Comparison of ENCODE assay signal across 21 cellular contexts in the genomic region with DNA sequence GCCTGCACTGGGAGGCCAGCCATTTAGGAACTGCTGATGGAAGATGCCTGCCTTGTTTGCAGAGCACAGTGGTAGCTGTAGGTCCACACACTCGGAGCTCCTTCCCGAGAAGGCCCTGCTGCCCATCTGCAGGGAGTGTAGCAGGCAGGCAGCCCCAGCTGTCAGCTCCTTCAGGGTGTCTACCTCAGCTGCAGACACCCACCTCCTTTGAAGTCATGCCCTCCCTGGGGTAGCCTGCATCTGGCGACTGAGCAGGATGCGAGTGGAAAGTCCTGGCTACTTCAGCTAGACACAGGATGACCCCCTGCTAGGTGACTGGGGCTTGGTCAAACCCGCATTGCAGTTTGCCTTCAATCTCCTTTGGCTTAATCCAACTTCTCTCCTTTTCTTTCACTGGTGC.
"Had no signal": no experiment of that assay in that cellular context is flagged by ENCODE, and none has a peak within 500 bp of the region (broad histone marks: within the 10 kb centered on the region; RNA-seq: fewer than 3 reads in every experiment).

No MANE protein-coding gene starts in this region.

- H3K9me3 ChIP-seq: lower lobe of right lung, neutrophil, psoas muscle, thoracic aorta, transverse colon had no signal

- DNase-seq: effector memory CD8-positive, alpha-beta T cell; esophagus squamous epithelium; foreskin fibroblast; glutamatergic neuron; immature natural killer cell; left lung; lower lobe of right lung; midbrain; nephron progenitor cell; psoas muscle; small intestine; stimulated activated CD4-positive, alpha-beta T cell treated with anti-CD3 and anti-CD28 coated beads, Interleukin-12 subunit alpha, Interleukin-12 subunit beta, amount 100 ng/mL, for 4 hours; stimulated activated naive CD4-positive, alpha-beta T cell; stomach; substantia nigra; transverse colon had no signal

- H3K27ac ChIP-seq: esophagus squamous epithelium, gastroesophageal sphincter, left lung, lower lobe of right lung, neutrophil, psoas muscle, stomach, thoracic aorta, transverse colon had no signal

- H3K4me3 Mint-ChIP-seq: dendritic cell treated with granulocyte-macrophage colony-stimulating factor and Interleukin-4, amounts not matched to agents 40 ng/mL and 50 ng/mL, for 4 days; effector memory CD8-positive, alpha-beta T cell; immature natural killer cell; memory B cell; nephron progenitor cell had no signal

- H3K36me3 ChIP-seq: esophagus squamous epithelium, gastroesophageal sphincter, left lung, lower lobe of right lung, neutrophil, stomach, thoracic aorta, transverse colon had no signal

- H3K4me3 ChIP-seq: esophagus squamous epithelium, gastroesophageal sphincter, left lung, lower lobe of right lung, psoas muscle, stomach, thoracic aorta, transverse colon had no signal

- H3K27me3 ChIP-seq: gastroesophageal sphincter, left lung, neutrophil, stomach, transverse colon had no signal

- H3K4me1 Mint-ChIP-seq: immature natural killer cell had no signal

- H3K27ac Mint-ChIP-seq: dendritic cell treated with granulocyte-macrophage colony-stimulating factor and Interleukin-4, amounts not matched to agents 40 ng/mL and 50 ng/mL, for 4 days; effector memory CD8-positive, alpha-beta T cell; immature natural killer cell; memory B cell; nephron progenitor cell had no signal
